ENCODE assay signal across 1 cellular context in the genomic region with DNA sequence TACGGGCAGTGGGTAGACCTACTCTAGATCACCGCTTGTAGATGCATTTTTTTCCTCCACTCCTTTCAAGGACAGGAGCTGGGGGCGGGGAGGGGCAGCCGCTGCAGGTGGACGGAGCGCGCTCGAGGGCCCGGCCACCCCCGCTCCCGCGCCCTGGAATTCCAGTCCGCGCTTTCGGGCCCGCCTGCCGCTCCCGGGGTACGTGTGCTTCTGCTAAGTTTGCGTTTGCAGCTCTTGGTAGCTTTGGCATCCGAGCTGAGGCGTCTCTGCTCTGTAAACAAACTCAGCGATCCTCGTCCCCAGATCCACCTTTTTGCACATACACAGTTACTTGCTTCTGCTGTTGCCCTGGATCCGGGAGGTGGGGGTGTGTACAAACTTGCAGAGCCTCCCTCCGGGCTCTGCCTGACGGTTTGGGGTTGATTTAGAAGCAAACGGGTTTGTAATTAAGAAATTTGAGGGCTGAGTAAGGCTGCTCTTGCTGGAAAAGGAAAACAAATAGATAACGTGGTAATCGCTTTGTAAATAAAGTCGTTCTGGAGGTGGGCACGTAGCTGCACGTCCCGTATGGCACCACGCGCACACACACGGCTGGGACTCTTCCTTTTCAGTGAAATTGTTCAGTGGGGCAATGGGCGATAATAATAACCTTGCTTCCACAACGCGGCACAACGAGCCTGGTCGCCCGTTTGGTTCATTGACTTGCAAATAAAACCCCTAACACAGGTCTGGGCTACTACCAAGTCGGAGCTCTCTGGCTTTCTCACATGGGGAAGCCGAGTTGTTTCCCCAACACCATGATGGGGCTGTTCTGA.
TF ChIP-seq lines count a peak whose summit lies in the region.

No MANE protein-coding gene starts in this region.

TF ChIP-seq in HEK293, 187 proteins besides CTCF, POLR2A, EP300 and RAD21 (continued from another document):
- TF ChIP-seq, protein P1, sequence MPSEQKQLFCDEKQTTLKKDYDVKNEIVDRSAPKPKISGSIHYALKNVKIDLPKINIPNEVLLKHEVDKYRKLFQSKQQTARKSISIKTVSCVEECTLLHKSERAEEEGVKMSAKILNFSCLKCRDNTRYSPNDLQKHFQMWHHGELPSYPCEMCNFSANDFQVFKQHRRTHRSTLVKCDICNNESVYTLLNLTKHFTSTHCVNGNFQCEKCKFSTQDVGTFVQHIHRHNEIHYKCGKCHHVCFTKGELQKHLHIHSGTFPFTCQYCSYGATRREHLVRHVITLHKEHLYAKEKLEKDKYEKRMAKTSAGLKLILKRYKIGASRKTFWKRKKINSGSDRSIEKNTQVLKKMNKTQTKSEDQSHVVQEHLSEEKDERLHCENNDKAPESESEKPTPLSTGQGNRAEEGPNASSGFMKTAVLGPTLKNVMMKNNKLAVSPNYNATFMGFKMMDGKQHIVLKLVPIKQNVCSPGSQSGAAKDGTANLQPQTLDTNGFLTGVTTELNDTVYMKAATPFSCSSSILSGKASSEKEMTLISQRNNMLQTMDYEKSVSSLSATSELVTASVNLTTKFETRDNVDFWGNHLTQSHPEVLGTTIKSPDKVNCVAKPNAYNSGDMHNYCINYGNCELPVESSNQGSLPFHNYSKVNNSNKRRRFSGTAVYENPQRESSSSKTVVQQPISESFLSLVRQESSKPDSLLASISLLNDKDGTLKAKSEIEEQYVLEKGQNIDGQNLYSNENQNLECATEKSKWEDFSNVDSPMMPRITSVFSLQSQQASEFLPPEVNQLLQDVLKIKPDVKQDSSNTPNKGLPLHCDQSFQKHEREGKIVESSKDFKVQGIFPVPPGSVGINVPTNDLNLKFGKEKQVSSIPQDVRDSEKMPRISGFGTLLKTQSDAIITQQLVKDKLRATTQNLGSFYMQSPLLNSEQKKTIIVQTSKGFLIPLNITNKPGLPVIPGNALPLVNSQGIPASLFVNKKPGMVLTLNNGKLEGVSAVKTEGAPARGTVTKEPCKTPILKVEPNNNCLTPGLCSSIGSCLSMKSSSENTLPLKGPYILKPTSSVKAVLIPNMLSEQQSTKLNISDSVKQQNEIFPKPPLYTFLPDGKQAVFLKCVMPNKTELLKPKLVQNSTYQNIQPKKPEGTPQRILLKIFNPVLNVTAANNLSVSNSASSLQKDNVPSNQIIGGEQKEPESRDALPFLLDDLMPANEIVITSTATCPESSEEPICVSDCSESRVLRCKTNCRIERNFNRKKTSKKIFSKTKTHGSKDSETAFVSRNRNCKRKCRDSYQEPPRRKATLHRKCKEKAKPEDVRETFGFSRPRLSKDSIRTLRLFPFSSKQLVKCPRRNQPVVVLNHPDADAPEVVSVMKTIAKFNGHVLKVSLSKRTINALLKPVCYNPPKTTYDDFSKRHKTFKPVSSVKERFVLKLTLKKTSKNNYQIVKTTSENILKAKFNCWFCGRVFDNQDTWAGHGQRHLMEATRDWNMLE (tag by site-specific recombination; conservative IDR thresholded peaks at IDR 0.05; ENCODE audit: low read depth), result peak; percentile 55; the same call in 1 of the 2 replicates
- TF ChIP-seq ZNF214 (tag by site-specific recombination; IDR thresholded peaks at IDR 0.05; ENCODE audit: borderline replicate concordance) (no peak), ZNF571 (tag by site-specific recombination; IDR thresholded peaks at IDR 0.05) (no peak), GLI2 (tag by site-specific recombination; IDR thresholded peaks at IDR 0.05; ENCODE audit: borderline replicate concordance, low read depth) (no peak), ZNF266 (tag by site-specific recombination; IDR thresholded peaks at IDR 0.05; ENCODE audit: low read depth) (no peak), SCRT2 (tag by site-specific recombination; IDR thresholded peaks at IDR 0.05) (peak; percentile 66; the same call in 1 of the 2 replicates), ZNF350 (tag by site-specific recombination; IDR thresholded peaks at IDR 0.05) (no peak), ZNF174 (tag by site-specific recombination; IDR thresholded peaks at IDR 0.05) (no peak), ZNF654 (tag by site-specific recombination; IDR thresholded peaks at IDR 0.05; ENCODE audit: low read depth) (peak; percentile 27; the same call in 1 of the 2 replicates), ZNF223 (tag by site-specific recombination; IDR thresholded peaks at IDR 0.05) (no peak), PRDM1 (tag by site-specific recombination; IDR thresholded peaks at IDR 0.05) (peak; percentile 64; the same call in 1 of the 2 replicates), ZFP69B (tag by site-specific recombination; IDR thresholded peaks at IDR 0.05) (peak; percentile 89)
- TF ChIP-seq, protein P2, sequence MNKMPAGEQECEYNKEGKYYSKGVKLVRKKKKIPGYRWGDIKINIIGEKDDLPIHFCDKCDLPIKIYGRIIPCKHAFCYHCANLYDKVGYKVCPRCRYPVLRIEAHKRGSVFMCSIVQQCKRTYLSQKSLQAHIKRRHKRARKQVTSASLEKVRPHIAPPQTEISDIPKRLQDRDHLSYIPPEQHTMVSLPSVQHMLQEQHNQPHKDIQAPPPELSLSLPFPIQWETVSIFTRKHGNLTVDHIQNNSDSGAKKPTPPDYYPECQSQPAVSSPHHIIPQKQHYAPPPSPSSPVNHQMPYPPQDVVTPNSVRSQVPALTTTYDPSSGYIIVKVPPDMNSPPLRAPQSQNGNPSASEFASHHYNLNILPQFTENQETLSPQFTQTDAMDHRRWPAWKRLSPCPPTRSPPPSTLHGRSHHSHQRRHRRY (tag by site-specific recombination; IDR thresholded peaks at IDR 0.05), result no peak
- TF ChIP-seq, protein P3, sequence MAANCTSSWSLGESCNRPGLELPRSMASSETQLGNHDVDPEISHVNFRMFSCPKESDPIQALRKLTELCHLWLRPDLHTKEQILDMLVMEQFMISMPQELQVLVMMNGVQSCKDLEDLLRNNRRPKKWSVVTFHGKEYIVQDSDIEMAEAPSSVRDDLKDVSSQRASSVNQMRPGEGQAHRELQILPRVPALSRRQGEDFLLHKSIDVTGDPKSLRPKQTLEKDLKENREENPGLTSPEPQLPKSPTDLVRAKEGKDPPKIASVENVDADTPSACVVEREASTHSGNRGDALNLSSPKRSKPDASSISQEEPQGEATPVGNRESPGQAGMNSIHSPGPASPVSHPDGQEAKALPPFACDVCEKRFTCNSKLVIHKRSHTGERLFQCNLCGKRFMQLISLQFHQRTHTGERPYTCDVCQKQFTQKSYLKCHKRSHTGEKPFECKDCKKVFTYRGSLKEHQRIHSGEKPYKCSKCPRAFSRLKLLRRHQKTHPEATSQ (tag by site-specific recombination; IDR thresholded peaks at IDR 0.05), result 0 out of 2 replicates have a peak, but pooled peaks have one; percentile 12
- TF ChIP-seq, protein P4, sequence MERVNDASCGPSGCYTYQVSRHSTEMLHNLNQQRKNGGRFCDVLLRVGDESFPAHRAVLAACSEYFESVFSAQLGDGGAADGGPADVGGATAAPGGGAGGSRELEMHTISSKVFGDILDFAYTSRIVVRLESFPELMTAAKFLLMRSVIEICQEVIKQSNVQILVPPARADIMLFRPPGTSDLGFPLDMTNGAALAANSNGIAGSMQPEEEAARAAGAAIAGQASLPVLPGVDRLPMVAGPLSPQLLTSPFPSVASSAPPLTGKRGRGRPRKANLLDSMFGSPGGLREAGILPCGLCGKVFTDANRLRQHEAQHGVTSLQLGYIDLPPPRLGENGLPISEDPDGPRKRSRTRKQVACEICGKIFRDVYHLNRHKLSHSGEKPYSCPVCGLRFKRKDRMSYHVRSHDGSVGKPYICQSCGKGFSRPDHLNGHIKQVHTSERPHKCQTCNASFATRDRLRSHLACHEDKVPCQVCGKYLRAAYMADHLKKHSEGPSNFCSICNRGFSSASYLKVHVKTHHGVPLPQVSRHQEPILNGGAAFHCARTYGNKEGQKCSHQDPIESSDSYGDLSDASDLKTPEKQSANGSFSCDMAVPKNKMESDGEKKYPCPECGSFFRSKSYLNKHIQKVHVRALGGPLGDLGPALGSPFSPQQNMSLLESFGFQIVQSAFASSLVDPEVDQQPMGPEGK (tag by site-specific recombination; IDR thresholded peaks at IDR 0.05), result peak; percentile 83
